ENCODE assay signal across 7 cellular contexts in the genomic region with DNA sequence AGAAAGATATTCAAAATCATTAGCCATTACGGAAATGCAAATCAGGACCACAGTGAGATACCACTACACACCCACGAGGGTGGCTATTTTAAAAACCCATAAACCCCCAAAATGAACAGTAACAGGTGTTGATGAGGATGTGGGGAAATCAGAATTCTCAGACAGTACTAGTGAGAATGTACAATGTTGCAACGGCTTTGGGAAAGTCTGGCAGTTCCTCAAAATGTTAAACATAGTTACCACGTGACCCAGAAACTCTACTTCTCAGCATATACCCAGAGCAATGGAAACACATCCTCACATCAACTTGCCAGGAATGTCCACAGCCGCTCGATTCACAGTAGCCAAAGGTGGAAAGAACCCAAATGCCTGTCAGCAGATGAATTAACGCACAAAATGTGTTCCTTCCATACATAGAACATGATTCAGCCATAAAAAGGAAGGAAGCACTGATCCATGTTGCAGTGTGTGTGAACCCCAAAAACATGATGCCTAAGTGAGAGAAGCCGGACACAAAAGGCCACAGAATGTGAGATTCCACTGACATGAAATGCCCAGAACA.
DNase-seq lines count a peak whose midpoint lies in the region; ATAC-seq and TF ChIP-seq lines count a peak whose summit lies in the region.

No MANE protein-coding gene starts in this region.

- peak overlapping the region in 1 of 2 donors; percentile 55 for H3K27ac ChIP-seq in coronary artery

- peaks cover 12 to 22% of the 10 kb centered on the region in 2 donors for H3K4me1 Mint-ChIP-seq in stimulated activated naive B cell treated with anti-CD40 and anti-IgM and Interleukin-4, amounts not matched to agents 10 μg/mL and 1 μg/mL and 100 μg/mL, for 72 hours

- no peak for DNase-seq in coronary artery (ENCODE audit: low spot score)
- peak; percentile 54 for DNase-seq in stimulated activated naive B cell treated with anti-CD40 and anti-IgM and Interleukin-4, amounts not matched to agents 10 μg/mL and 1 μg/mL and 100 μg/mL, for 72 hours
- DNase-seq in iPS-NIHi7 (ENCODE audit: extremely low spot score): no peak
- DNase-seq in activated T-cell treated with anti-CD3 and anti-CD28 coated beads for 4 hours: no peak

- H3K4me3 Mint-ChIP-seq in stimulated activated naive B cell treated with anti-CD40 and anti-IgM and Interleukin-4, amounts not matched to agents 10 μg/mL and 1 μg/mL and 100 μg/mL, for 72 hours: peak overlapping the region; percentile 38 to 65

- H3K4me3 ChIP-seq in coronary artery: peak overlapping the region; percentile 15

- peaks cover 4% of the 10 kb centered on the region in 2 donors for H3K36me3 Mint-ChIP-seq in stimulated activated naive B cell treated with anti-CD40 and anti-IgM and Interleukin-4, amounts not matched to agents 10 μg/mL and 1 μg/mL and 100 μg/mL, for 72 hours

- H3K9me3 Mint-ChIP-seq in stimulated activated naive B cell treated with anti-CD40 and anti-IgM and Interleukin-4, amounts not matched to agents 10 μg/mL and 1 μg/mL and 100 μg/mL, for 72 hours: peaks cover 0 to 4% of the 10 kb centered on the region in 2 donors

- H3K27ac Mint-ChIP-seq in stimulated activated naive B cell treated with anti-CD40 and anti-IgM and Interleukin-4, amounts not matched to agents 10 μg/mL and 1 μg/mL and 100 μg/mL, for 72 hours: peak overlapping the region; percentile 92

- H3K27me3 Mint-ChIP-seq in stimulated activated naive B cell treated with anti-CD40 and anti-IgM and Interleukin-4, amounts not matched to agents 10 μg/mL and 1 μg/mL and 100 μg/mL, for 72 hours: peaks cover 10% of the 10 kb centered on the region in 2 donors

- peak; percentile 86 for ATAC-seq in GM19395 (IDR thresholded peaks at IDR 0.05; ENCODE audit: unreplicated experiment)
- ATAC-seq in HG03354 (IDR thresholded peaks at IDR 0.05; ENCODE audit: poor library complexity, severe bottlenecking, unreplicated experiment): peak; percentile 82
- peak; percentile 96 to 99 for ATAC-seq in stimulated activated naive B cell treated with anti-CD40 and anti-IgM and Interleukin-4, amounts not matched to agents 10 μg/mL and 1 μg/mL and 100 μg/mL, for 72 hours (replicated peaks)
- no peak for ATAC-seq in SK-N-SH treated with all-trans-retinoic acid at 6 μM for 48 hours

- TF ChIP-seq CTCF in coronary artery (IDR thresholded peaks at IDR 0.05): no peak

TF ChIP-seq in SK-N-SH treated with all-trans-retinoic acid at 6 μM for 48 hours, 23 proteins besides CTCF, POLR2A, EP300 and RAD21:
- no peak for TF ChIP-seq PPARA (CRISPR knock-in tag; IDR thresholded peaks at IDR 0.05; ENCODE audit: borderline replicate concordance)
- TF ChIP-seq ARNTL (CRISPR knock-in tag; IDR thresholded peaks at IDR 0.05; ENCODE audit: borderline replicate concordance, low read depth): no peak
- no peak for TF ChIP-seq ZC3H10 (CRISPR knock-in tag; IDR thresholded peaks at IDR 0.05)
- TF ChIP-seq ZNF70 (CRISPR knock-in tag; IDR thresholded peaks at IDR 0.05): no peak
- TF ChIP-seq, protein P1, sequence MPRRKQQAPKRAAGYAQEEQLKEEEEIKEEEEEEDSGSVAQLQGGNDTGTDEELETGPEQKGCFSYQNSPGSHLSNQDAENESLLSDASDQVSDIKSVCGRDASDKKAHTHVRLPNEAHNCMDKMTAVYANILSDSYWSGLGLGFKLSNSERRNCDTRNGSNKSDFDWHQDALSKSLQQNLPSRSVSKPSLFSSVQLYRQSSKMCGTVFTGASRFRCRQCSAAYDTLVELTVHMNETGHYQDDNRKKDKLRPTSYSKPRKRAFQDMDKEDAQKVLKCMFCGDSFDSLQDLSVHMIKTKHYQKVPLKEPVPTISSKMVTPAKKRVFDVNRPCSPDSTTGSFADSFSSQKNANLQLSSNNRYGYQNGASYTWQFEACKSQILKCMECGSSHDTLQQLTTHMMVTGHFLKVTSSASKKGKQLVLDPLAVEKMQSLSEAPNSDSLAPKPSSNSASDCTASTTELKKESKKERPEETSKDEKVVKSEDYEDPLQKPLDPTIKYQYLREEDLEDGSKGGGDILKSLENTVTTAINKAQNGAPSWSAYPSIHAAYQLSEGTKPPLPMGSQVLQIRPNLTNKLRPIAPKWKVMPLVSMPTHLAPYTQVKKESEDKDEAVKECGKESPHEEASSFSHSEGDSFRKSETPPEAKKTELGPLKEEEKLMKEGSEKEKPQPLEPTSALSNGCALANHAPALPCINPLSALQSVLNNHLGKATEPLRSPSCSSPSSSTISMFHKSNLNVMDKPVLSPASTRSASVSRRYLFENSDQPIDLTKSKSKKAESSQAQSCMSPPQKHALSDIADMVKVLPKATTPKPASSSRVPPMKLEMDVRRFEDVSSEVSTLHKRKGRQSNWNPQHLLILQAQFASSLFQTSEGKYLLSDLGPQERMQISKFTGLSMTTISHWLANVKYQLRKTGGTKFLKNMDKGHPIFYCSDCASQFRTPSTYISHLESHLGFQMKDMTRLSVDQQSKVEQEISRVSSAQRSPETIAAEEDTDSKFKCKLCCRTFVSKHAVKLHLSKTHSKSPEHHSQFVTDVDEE (CRISPR knock-in tag; IDR thresholded peaks at IDR 0.05): no peak
- no peak for TF ChIP-seq ISL1 (CRISPR knock-in tag; IDR thresholded peaks at IDR 0.05)
- no peak for TF ChIP-seq ZNF8 (CRISPR knock-in tag; IDR thresholded peaks at IDR 0.05)
